8 cellular contexts compared by ENCODE assay signal in genomic region chr15:39171944-39172368, GRCh38.
DNase-seq lines count a peak whose midpoint lies in the region; ATAC-seq, FAIRE-seq and TF ChIP-seq lines count a peak whose summit lies in the region.

No MANE protein-coding gene starts in this region.

- DNase-seq in G401 (ENCODE audit: low spot score), result peak; percentile 39
- DNase-seq in NCI-H1048 (lab: John Stamatoyannopoulos, UW), result peak; percentile 47
- DNase-seq in SK-MEL-5 (ENCODE audit: low read depth, low spot score), result peak; percentile 94
- DNase-seq in endothelial cell of umbilical vein (ENCODE audit: low read depth, low spot score), result peak; percentile 99
- peak; percentile 37 for DNase-seq in midbrain (lab: John Stamatoyannopoulos, UW)
- DNase-seq in thyroid gland, result peak; percentile 52 to 64
- no peak for DNase-seq in NAMALWA (ENCODE audit: low spot score)

- H3K4me3 ChIP-seq in endothelial cell of umbilical vein (replicated peaks in 1 of 3; ENCODE audit: insufficient read depth in 1 of 3, low read depth in 1 of 3, low read length in 3 of 3), result no peak overlapping the region
- H3K4me3 ChIP-seq in thyroid gland (replicated peaks in 1 of 3), result no peak overlapping the region

- no peak overlapping the region for H3K4me2 ChIP-seq in endothelial cell of umbilical vein (ENCODE audit: insufficient read depth, low read length)

- peak; percentile 30 for TF ChIP-seq POLR2A in endothelial cell of umbilical vein (IDR thresholded peaks at IDR 0.05; ENCODE audit: low read depth, low read length)
- no peak for TF ChIP-seq POLR2A in thyroid gland (IDR thresholded peaks at IDR 0.05)

- CTCF ChIA-PET in endothelial cell of umbilical vein (lab: Charles Lee), result interaction anchor here (0.6 to 2.4 kb wide), 31 partner anchors 16 to 585 kb away, joined by 3 to 47 read pairs (median 5); partner anchors contain the start of gene THBS1

- H4K20me1 ChIP-seq in endothelial cell of umbilical vein (replicated peaks; ENCODE audit: control insufficient read depth, extremely low read depth, insufficient read depth, low read length), result no peaks in the 10 kb centered on the region

- H3K9me1 ChIP-seq in endothelial cell of umbilical vein (replicated peaks; ENCODE audit: control insufficient read depth, extremely low read depth, insufficient read depth, low read length), result no peaks in the 10 kb centered on the region

- POLR2A ChIA-PET in endothelial cell of umbilical vein (lab: Charles Lee), result interaction anchor here (1.0 to 3.6 kb wide), 12 partner anchors 32 to 423 kb away, joined by 3 to 44 read pairs (median 6); partner anchors contain the start of gene THBS1

- intact Hi-C loops in endothelial cell of umbilical vein (cut with micrococcal nuclease) (loop anchor here (1.0 to 5.0 kb wide), 15 partner anchors 32 to 585 kb away; no protein-coding TSS in a partner anchor), thyroid gland (cut with DNase I) (loop anchor here (5.0 kb wide), 1 partner anchor 410 kb away; the partner anchor contains the start of gene THBS1)

- peak overlapping the region; percentile 79 for H3K9ac ChIP-seq in endothelial cell of umbilical vein (replicated peaks; ENCODE audit: extremely low read depth, insufficient read depth, low read length)

- H3K4me1 ChIP-seq in endothelial cell of umbilical vein (ENCODE audit: control insufficient read depth, extremely low read depth, insufficient read depth, low read length) (peaks cover 17% of the 10 kb centered on the region), thyroid gland (peaks cover 0 to 14% of the 10 kb centered on the region in 2 donors)

- in situ Hi-C loops in G401 (cut with HindIII; ENCODE audit: low sequenced_read_pairs) (no loop called here), SK-MEL-5 (cut with HindIII; ENCODE audit: low pct_unique_long_range_greater_than_20kb, low sequenced_read_pairs) (no loop called here)

- BruUV-seq in endothelial cell of umbilical vein (replicated peaks; lab: Mats Ljungman, UMichigan), result no TSS peak

- no peak overlapping the region for H2AFZ ChIP-seq in endothelial cell of umbilical vein (ENCODE audit: low read depth, low read length)

- H3K79me2 ChIP-seq in endothelial cell of umbilical vein (ENCODE audit: control insufficient read depth, insufficient read depth, low read length), result no peaks in the 10 kb centered on the region

- no peaks in the 10 kb centered on the region for H3K27me3 ChIP-seq in endothelial cell of umbilical vein (ENCODE audit: control insufficient read depth in 2 of 2, insufficient read depth in 2 of 2, low read length in 2 of 2)
- no peaks in the 10 kb centered on the region for H3K27me3 ChIP-seq in thyroid gland

- dilution Hi-C loops in endothelial cell of umbilical vein (cut with MboI; ENCODE audit: extremely low pct_ligation_motif_present, low sequenced_read_pairs), result no loop called here

- no peak for ATAC-seq in HG02870 (IDR thresholded peaks at IDR 0.05; ENCODE audit: unreplicated experiment)

- TF ChIP-seq CTCF in endothelial cell of umbilical vein (IDR thresholded peaks at IDR 0.05; ENCODE audit: extremely low read depth in 1 of 2, insufficient read depth in 1 of 2, low read depth in 1 of 2, low read length in 2 of 2), result peak; percentile 41 to 62
- peak in 4 of 6 experiments; percentile 40 to 73 (median 58) for TF ChIP-seq CTCF in thyroid gland (IDR thresholded peaks at IDR 0.05)

- H3K36me3 ChIP-seq in endothelial cell of umbilical vein (ENCODE audit: control insufficient read depth in 2 of 2, extremely low read depth in 1 of 2, insufficient read depth in 2 of 2, low read length in 2 of 2) (no peaks in the 10 kb centered on the region), thyroid gland (no peaks in the 10 kb centered on the region)

- FAIRE-seq in endothelial cell of umbilical vein (lab: Jason Lieb, UNC), result peak; percentile 93

- no peaks in the 10 kb centered on the region for H3K9me3 ChIP-seq in endothelial cell of umbilical vein (replicated peaks; ENCODE audit: control insufficient read depth, insufficient read depth, low read length)
- no peaks in the 10 kb centered on the region for H3K9me3 ChIP-seq in thyroid gland

- 79 to 82% methylated on average over 3 of the region's 3 CpGs for WGBS in thyroid gland, 2 donors

- H3K27ac ChIP-seq in endothelial cell of umbilical vein (ENCODE audit: insufficient read depth, low read depth, low read length), result peak overlapping the region; percentile 87
- H3K27ac ChIP-seq in thyroid gland, result no peak overlapping the region

TF ChIP-seq in endothelial cell of umbilical vein, 7 proteins besides CTCF, POLR2A, EP300 and RAD21:
- TF ChIP-seq MYC (IDR thresholded peaks at IDR 0.05; ENCODE audit: low read depth, low read length) (no peak), EZH2 (IDR thresholded peaks at IDR 0.05; ENCODE audit: borderline replicate concordance, low read depth, low read length, severe bottlenecking) (no peak), POLR2AphosphoS5 (IDR thresholded peaks at IDR 0.05; ENCODE audit: insufficient read depth, low read depth, low read length) (peak; percentile 82), FOS (IDR thresholded peaks at IDR 0.05; ENCODE audit: borderline replicate concordance, insufficient read depth, low read length) (peak; percentile 95), JUN (IDR thresholded peaks at IDR 0.05; ENCODE audit: borderline replicate concordance, insufficient read depth, insufficient read length, low read depth) (peak; percentile 76), GATA2 (IDR thresholded peaks at IDR 0.05; ENCODE audit: insufficient read depth, insufficient read length, low read depth, low read length) (peak; percentile 32)
- TF ChIP-seq, protein P1, sequence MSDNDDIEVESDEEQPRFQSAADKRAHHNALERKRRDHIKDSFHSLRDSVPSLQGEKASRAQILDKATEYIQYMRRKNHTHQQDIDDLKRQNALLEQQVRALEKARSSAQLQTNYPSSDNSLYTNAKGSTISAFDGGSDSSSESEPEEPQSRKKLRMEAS (IDR thresholded peaks at IDR 0.05; ENCODE audit: insufficient read depth, insufficient read length), result no peak
